10 cellular contexts compared by ENCODE assay signal in genomic region chr4:69984030-69984443, GRCh38.
A peak's percentile ranks its signal among the peaks of the same experiment; 100 is the strongest.
DNase-seq lines count a peak whose midpoint lies in the region; FAIRE-seq and TF ChIP-seq lines count a peak whose summit lies in the region.
"Had no signal": no experiment of that assay in that cellular context is flagged by ENCODE, and none has a peak within 500 bp of the region (broad histone marks: within the 10 kb centered on the region; RNA-seq: fewer than 3 reads in every experiment).

No MANE protein-coding gene starts in this region.

- no peak overlapping the region for H3K4me3 ChIP-seq in HEK293 (ENCODE audit: low read depth, low read length)

- no peaks in the 10 kb centered on the region for H3K9me3 ChIP-seq in HEK293 (ENCODE audit: control insufficient read depth, insufficient read depth, low read depth, low read length)

- FAIRE-seq in HTR-8/SVneo (lab: Jason Lieb, UNC), result no peak
- FAIRE-seq: endometrium, TTC549 had no signal

- H3K36me3 ChIP-seq in HEK293 (ENCODE audit: control insufficient read depth in 2 of 2, insufficient read depth in 1 of 2, low read length in 2 of 2), result no peaks in the 10 kb centered on the region

- CTCF ChIA-PET in HEK293 (lab: Yijun Ruan, JAX), result interaction anchor here (0.6 kb wide), 1 partner anchor 213 kb away, joined by 3 read pairs; no protein-coding TSS in a partner anchor

- no peak for TF ChIP-seq CTCF in HEK293 (tag by site-specific recombination; IDR thresholded peaks at IDR 0.05)

- POLR2A ChIA-PET in HEK293 (lab: Yijun Ruan, JAX), result no interaction called here

- peak; percentile 63 for DNase-seq in COR-L47 (lab: John Stamatoyannopoulos, UW)
- DNase-seq in RKO (ENCODE audit: low spot score), result peak; percentile 2
- peak; percentile 26 for DNase-seq in inferior parietal cortex (ENCODE audit: extremely low spot score)
- no peak for DNase-seq in HTR-8/SVneo (ENCODE audit: insufficient read length, low spot score)
- no peak for DNase-seq in cerebellar cortex (ENCODE audit: low spot score)
- DNase-seq in T-helper 9 cell, result no peak
- DNase-seq in activated CD8-positive, alpha-beta memory T cell treated with anti-CD3 and anti-CD28 coated beads for 24 hours, result no peak

- H3K4me1 ChIP-seq in HEK293 (ENCODE audit: control insufficient read depth, insufficient read depth, low read length), result no peaks in the 10 kb centered on the region

- no peak overlapping the region for H3K27ac ChIP-seq in HEK293 (ENCODE audit: extremely low read depth, low read depth, low read length)

TF ChIP-seq in HEK293, 187 proteins besides CTCF, POLR2A, EP300 and RAD21:
- TF ChIP-seq ZNF202 (tag by site-specific recombination; IDR thresholded peaks at IDR 0.05; ENCODE audit: borderline replicate concordance) (no peak), SCRT2 (tag by site-specific recombination; IDR thresholded peaks at IDR 0.05) (0 out of 2 replicates have a peak, but pooled peaks have one; percentile 32), ZNF155 (tag by site-specific recombination; IDR thresholded peaks at IDR 0.05) (no peak), ZNF530 (tag by site-specific recombination; IDR thresholded peaks at IDR 0.05; ENCODE audit: low read depth) (no peak)
TF ChIP-seq in HEK293: peak in this region for 1.

Comparison
In these comparisons a context has a peak if more than half of its experiments do, and no peak if none do; other contexts are left out.
1. DNase-seq: peak in COR-L47 (single experiment), RKO (single experiment) and inferior parietal cortex (single experiment); none in HTR-8/SVneo (single experiment), cerebellar cortex (single experiment), T-helper 9 cell (single experiment) and activated CD8-positive, alpha-beta memory T cell treated with anti-CD3 and anti-CD28 coated beads for 24 hours (single experiment).